In the genomic region with DNA sequence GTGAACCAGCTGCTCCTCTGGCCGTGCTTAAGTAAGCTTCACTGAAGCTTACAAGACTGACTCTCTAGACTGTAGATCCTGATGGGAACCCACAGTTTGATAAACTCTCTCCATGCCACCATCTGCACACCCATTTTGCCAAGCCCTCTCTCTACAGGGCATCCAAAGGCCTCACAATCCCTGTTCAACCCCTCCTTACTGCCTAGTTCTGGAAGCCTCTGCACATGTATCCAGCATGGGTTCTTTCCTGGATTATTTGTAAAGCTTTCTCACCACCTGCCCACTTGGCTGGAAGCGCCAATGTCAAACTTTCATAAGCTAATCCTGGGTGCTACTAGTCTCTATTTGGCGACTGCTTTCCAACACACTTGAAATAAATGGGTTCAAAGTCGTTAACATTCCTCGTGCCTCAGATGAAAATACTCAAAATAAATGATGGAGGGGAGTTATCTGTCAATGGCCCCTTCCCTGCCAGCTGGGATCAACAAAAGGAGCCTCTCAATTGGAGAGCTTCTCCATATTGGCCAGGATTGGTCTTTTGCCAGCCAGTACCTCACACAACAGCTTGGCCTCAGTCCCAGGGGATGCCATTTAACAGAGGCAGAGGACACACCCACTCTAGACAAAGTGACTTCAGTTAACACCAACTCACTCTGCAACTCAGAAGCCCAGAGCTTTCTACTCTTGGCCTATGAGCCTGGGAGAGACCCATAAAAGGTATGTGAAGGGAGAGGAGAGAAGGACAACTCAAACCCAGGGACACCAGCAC, we compare ENCODE assay signal across 11 cellular contexts. TPM values are rescaled to one million over a fixed set of nuclear protein-coding genes. Genes with fewer than 3 reads are reported as not detected.
DNase-seq lines count a peak whose midpoint lies in the region; ATAC-seq and TF ChIP-seq lines count a peak whose summit lies in the region.
"Had no signal": no experiment of that assay in that cellular context is flagged by ENCODE, and none has a peak within 500 bp of the region (broad histone marks: within the 10 kb centered on the region; RNA-seq: fewer than 3 reads in every experiment).

No MANE protein-coding gene starts in this region.

- H3K4me3 ChIP-seq in cardiac fibroblast (replicated peaks in 1 of 2; ENCODE audit: low read depth in 2 of 2, low read length in 2 of 2) (no peak overlapping the region), testis (no peak overlapping the region)
- H3K4me3 ChIP-seq: A549 had no signal

- no peaks in the 10 kb centered on the region for H3K36me3 ChIP-seq in testis (ENCODE audit: low read depth, missing control alignments)

- no peaks in the 10 kb centered on the region for H3K9me3 ChIP-seq in testis
- H3K9me3 ChIP-seq: A549 had no signal

- H3K27me3 ChIP-seq in testis, result no peaks in the 10 kb centered on the region

- intact Hi-C loops in testis (cut with DNase I; ENCODE audit: low total_unique reads), result no loop called here

- TF ChIP-seq POLR2A in testis (IDR thresholded peaks at IDR 0.05), result no peak

- H3K4me1 ChIP-seq in testis, result peaks cover 50% of the 10 kb centered on the region

- 79 to 82% methylated on average over 5 of the region's 5 CpGs for WGBS in testis, 2 donors

- no peak for TF ChIP-seq CTCF in cardiac fibroblast (IDR thresholded peaks at IDR 0.05; ENCODE audit: low read depth, low read length)
- no peak for TF ChIP-seq CTCF in testis (IDR thresholded peaks at IDR 0.05)

- peak; percentile 71 for DNase-seq in NCI-H82 (lab: John Stamatoyannopoulos, UW)
- no peak for DNase-seq in NCI-H82 treated with DMSO at 0.1 percent for 48 hours (lab: John Stamatoyannopoulos, UW; ENCODE audit: unreplicated experiment)
- DNase-seq in NCI-H2171 treated with DMSO at 0.1 percent for 48 hours (lab: John Stamatoyannopoulos, UW), result peak; percentile 90
- DNase-seq in cardiac fibroblast (ENCODE audit: low read depth in 2 of 2), result peak; percentile 27 to 61
- peak; percentile 81 for DNase-seq in testis
- no peak for DNase-seq in occipital lobe (lab: John Stamatoyannopoulos, UW)
- DNase-seq in GM19240 (ENCODE audit: insufficient read length, low spot score), result no peak
- DNase-seq: activated CD8-positive, alpha-beta memory T cell treated with anti-CD3 and anti-CD28 coated beads, Interleukin-2, amount 50 U/mL, for 48 hours had no signal

- H3K27ac ChIP-seq in testis, result peak overlapping the region; percentile 14 to 39
- H3K27ac ChIP-seq: A549 had no signal

- no peak for ATAC-seq in GM21737 (IDR thresholded peaks at IDR 0.05; ENCODE audit: unreplicated experiment)
- ATAC-seq: A549, Panc1 had no signal

RNA-seq across cellular contexts. Expression of gene SH3BP5, which starts 48.1 kb away (rescaled TPM):
- total RNA-seq in testis, result 100 to 1,000 TPM; 102 to 126 TPM
- polyA plus RNA-seq in testis (ENCODE audit: insufficient read depth, low read depth, low replicate concordance), result 86.7 TPM
- 61.6 TPM for total RNA-seq in occipital lobe

Comparison
In these comparisons a context has a peak if more than half of its experiments do, and no peak if none do; other contexts are left out.
1. DNase-seq: peak in NCI-H82 (single experiment), NCI-H2171 treated with DMSO at 0.1 percent for 48 hours (single experiment), cardiac fibroblast (2 of 2) and testis (single experiment); none in NCI-H82 treated with DMSO at 0.1 percent for 48 hours (single experiment), occipital lobe (single experiment) and GM19240 (single experiment).